Comparison of ENCODE assay signal across 17 cellular contexts in the genomic region with DNA sequence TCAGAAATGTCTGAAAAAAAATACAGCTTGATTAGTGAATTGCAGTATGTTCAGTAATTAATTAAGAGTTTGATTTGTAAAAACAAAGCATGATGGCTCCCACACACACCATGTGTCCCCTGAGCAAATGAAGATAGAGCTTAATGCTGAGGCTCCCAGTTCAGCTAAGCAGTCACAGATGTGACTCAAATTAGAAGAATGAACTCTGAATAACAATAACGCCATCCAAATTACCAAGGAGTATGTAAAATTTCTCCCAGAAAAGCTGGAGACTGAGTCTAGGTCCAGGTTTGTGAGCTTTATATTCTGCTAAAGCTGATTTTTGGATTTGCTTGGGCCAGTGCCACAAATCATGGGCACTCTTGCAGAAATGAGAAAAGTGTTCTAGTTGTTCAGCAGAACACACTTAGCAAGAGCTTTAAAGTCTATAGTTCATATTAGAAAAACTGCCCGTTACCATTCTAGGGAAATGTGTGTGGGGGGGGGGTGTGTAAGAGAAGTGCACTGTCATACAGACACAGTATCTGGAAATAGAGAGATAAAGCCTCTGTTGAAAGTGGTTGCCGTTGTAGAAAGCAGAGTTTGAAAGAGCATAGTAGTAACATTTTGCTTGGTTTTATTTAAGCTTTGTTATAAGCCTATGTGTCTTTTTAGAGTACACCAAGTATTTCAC.
"Had no signal": no experiment of that assay in that cellular context is flagged by ENCODE, and none has a peak within 500 bp of the region (broad histone marks: within the 10 kb centered on the region; RNA-seq: fewer than 3 reads in every experiment).

No MANE protein-coding gene starts in this region.

- H3K36me3 Mint-ChIP-seq: natural killer cell had no signal

- H3K36me3 ChIP-seq: suprapubic skin, upper lobe of left lung, WERI-Rb-1 had no signal

- DNase-seq: activated CD4-positive, alpha-beta T cell treated with anti-CD3 and anti-CD28 coated beads for 4 hours; activated CD8-positive, alpha-beta memory T cell treated with anti-CD3 and anti-CD28 coated beads, Interleukin-2, amount 50 U/mL, for 4 hours; activated CD8-positive, alpha-beta T cell treated with anti-CD3 and anti-CD28 coated beads for 36 hours; activated naive CD4-positive, alpha-beta T cell treated with Interleukin-2 at 50 U/mL for 16 hours; activated naive CD8-positive, alpha-beta T cell treated with anti-CD3 and anti-CD28 coated beads, Interleukin-2, amount 50 U/mL, for 24 hours; body of pancreas; effector memory CD4-positive, alpha-beta T cell; natural killer cell; stimulated activated CD4-positive, alpha-beta T cell treated with anti-CD3 and anti-CD28 coated beads, Interleukin-2, amount 100 ng/mL, for 48 hours; stimulated activated CD8-positive, alpha-beta memory T cell treated with anti-CD3 and anti-CD28 coated beads, Interleukin-4, amount 100 ng/mL, for 48 hours; stimulated activated naive CD8-positive, alpha-beta T cell treated with anti-CD3 and anti-CD28 coated beads, Interleukin-15, Interleukin-2, amounts not matched to agents 100 U/mL and 50 U/mL, for 24 hours; upper lobe of left lung; WERI-Rb-1 had no signal

- ATAC-seq: activated CD8-positive, alpha-beta T cell treated with anti-CD3 and anti-CD28 coated beads for 36 hours; activated naive CD8-positive, alpha-beta T cell treated with anti-CD3 and anti-CD28 coated beads, Interleukin-2, amount 50 U/mL, for 24 hours; body of pancreas; natural killer cell; sciatic nerve; stimulated activated naive CD8-positive, alpha-beta T cell treated with anti-CD3 and anti-CD28 coated beads, Interleukin-15, Interleukin-2, amounts not matched to agents 100 U/mL and 50 U/mL, for 24 hours had no signal

- H3K4me3 ChIP-seq: body of pancreas, suprapubic skin, upper lobe of left lung had no signal

- H3K27ac ChIP-seq: body of pancreas, suprapubic skin, upper lobe of left lung, WERI-Rb-1 had no signal

- H3K27me3 ChIP-seq: body of pancreas, suprapubic skin, upper lobe of left lung had no signal

- H3K4me3 Mint-ChIP-seq: activated CD8-positive, alpha-beta T cell treated with anti-CD3 and anti-CD28 coated beads for 36 hours; activated naive CD8-positive, alpha-beta T cell treated with anti-CD3 and anti-CD28 coated beads, Interleukin-2, amount 50 U/mL, for 24 hours; activated T-helper 1 cell treated with anti-CD3 and anti-CD28 coated beads, Interleukin-12 subunit alpha, Interleukin-12 subunit beta, Interleukin-2, Interleukin-4 antibody, amounts not matched to agents 30 ng/mL and 10 ng/mL and 1 ng/mL, durations not matched to agents 14 hours and 24 hours and 36 hours; natural killer cell; T-helper 2 cell treated with Interferon-gamma antibody and Interleukin-4, amounts not matched to agents 5 μg/mL and 100 μg/mL, for 36 hours had no signal

- H3K27ac Mint-ChIP-seq: activated CD8-positive, alpha-beta T cell treated with anti-CD3 and anti-CD28 coated beads for 36 hours; activated naive CD8-positive, alpha-beta T cell treated with anti-CD3 and anti-CD28 coated beads, Interleukin-2, amount 50 U/mL, for 24 hours; activated T-helper 1 cell treated with anti-CD3 and anti-CD28 coated beads, Interleukin-12 subunit alpha, Interleukin-12 subunit beta, Interleukin-2, Interleukin-4 antibody, amounts not matched to agents 30 ng/mL and 10 ng/mL and 1 ng/mL, durations not matched to agents 14 hours and 24 hours and 36 hours; natural killer cell; T-helper 2 cell treated with Interferon-gamma antibody and Interleukin-4, amounts not matched to agents 5 μg/mL and 100 μg/mL, for 36 hours had no signal

- H3K4me1 ChIP-seq: body of pancreas, suprapubic skin had no signal

- H3K4me1 Mint-ChIP-seq: activated naive CD8-positive, alpha-beta T cell treated with anti-CD3 and anti-CD28 coated beads, Interleukin-2, amount 50 U/mL, for 24 hours; natural killer cell had no signal

- H3K9me3 Mint-ChIP-seq: activated CD8-positive, alpha-beta T cell treated with anti-CD3 and anti-CD28 coated beads for 36 hours; activated T-helper 1 cell treated with anti-CD3 and anti-CD28 coated beads, Interleukin-12 subunit alpha, Interleukin-12 subunit beta, Interleukin-2, Interleukin-4 antibody, amounts not matched to agents 30 ng/mL and 10 ng/mL and 1 ng/mL, durations not matched to agents 14 hours and 24 hours and 36 hours; natural killer cell had no signal

- H3K9me3 ChIP-seq: body of pancreas, suprapubic skin, upper lobe of left lung had no signal
